ENCODE assay signal across 9 cellular contexts in the genomic region with DNA sequence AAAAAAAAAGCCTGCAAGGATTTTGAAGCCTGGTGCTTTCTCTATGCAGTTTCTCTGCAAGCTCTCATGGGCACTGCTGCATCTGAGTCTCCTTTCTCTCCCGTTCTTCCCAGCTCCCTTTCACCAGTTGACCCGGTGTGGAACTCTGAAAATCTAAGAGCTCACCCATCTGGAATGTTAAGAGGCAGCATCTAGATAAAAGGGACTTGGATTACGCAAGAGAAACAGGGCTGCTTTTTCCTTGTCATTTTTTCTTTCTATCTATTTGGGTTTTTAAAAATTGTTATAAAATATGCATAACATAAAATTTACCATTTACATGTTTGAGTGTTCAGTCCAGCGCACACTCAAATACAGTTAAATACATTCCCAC.
DNase-seq lines count a peak whose midpoint lies in the region; ATAC-seq, FAIRE-seq and TF ChIP-seq lines count a peak whose summit lies in the region.
"Had no signal": no experiment of that assay in that cellular context is flagged by ENCODE, and none has a peak within 500 bp of the region (broad histone marks: within the 10 kb centered on the region; RNA-seq: fewer than 3 reads in every experiment).

No MANE protein-coding gene starts in this region.

- H3K4me3 Mint-ChIP-seq in astrocyte (ENCODE audit: unreplicated experiment) (no peak overlapping the region), immature natural killer cell (no peak overlapping the region)

- peak overlapping the region; percentile 70 for H3K27ac ChIP-seq in astrocyte (ENCODE audit: low read depth, low read length)
- H3K27ac ChIP-seq in transverse colon, result peak overlapping the region; percentile 64 to 83 (median 74)

- intact Hi-C loops in transverse colon (cut with DNase I; ENCODE audit: low total_unique reads), result no loop called here

- 13 to 40% methylated on average over 3 to 4 of the region's 4 CpGs for WGBS in transverse colon (ENCODE audit: low coverage in 1 of 2), 2 donors

- in situ Hi-C loops in transverse colon (cut with MboI; ENCODE audit: low pct_ligation_motif_present in 1 of 4, low pct_unique_long_range_greater_than_20kb in 1 of 4, low sequenced_read_pairs in 3 of 4), result no loop called here

- TF ChIP-seq EP300 in transverse colon (IDR thresholded peaks at IDR 0.05; ENCODE audit: low read depth), result no peak

- FAIRE-seq in astrocyte (lab: Jason Lieb, UNC), result no peak

- H3K9me3 ChIP-seq in astrocyte (ENCODE audit: insufficient read depth, low read depth, low read length), result no peaks in the 10 kb centered on the region
- no peaks in the 10 kb centered on the region for H3K9me3 ChIP-seq in transverse colon

- no peak overlapping the region for H2AFZ ChIP-seq in astrocyte (ENCODE audit: low read depth, low read length)

- H3K4me1 Mint-ChIP-seq in astrocyte (ENCODE audit: low read depth, unreplicated experiment) (peaks cover 14% of the 10 kb centered on the region), immature natural killer cell (no peaks in the 10 kb centered on the region)

- TF ChIP-seq POLR2A in transverse colon (IDR thresholded peaks at IDR 0.05), result no peak

- H3K4me3 ChIP-seq in astrocyte (ENCODE audit: insufficient read depth, low read depth, low read length) (no peak overlapping the region), kidney epithelial cell (ENCODE audit: low read depth, low read length) (no peak overlapping the region), transverse colon (no peak overlapping the region)
- H3K4me3 ChIP-seq: skin epidermis had no signal

- DNase-seq in NCI-H2171 treated with DMSO at 0.1 percent for 48 hours (lab: John Stamatoyannopoulos, UW) (peak; percentile 5), NCI-H2171 (lab: John Stamatoyannopoulos, UW) (no peak), astrocyte (ENCODE audit: low read depth) (peak; percentile 80), kidney epithelial cell (ENCODE audit: low read depth) (peak; percentile 19), transverse colon (no peak), CD1c-positive myeloid dendritic cell (ENCODE audit: extremely low spot score) (no peak), immature natural killer cell (no peak)

- H3K9me3 Mint-ChIP-seq in astrocyte (ENCODE audit: unreplicated experiment) (no peaks in the 10 kb centered on the region), immature natural killer cell (peaks cover 0 to 2% (median 0%) of the 10 kb centered on the region in 6 donors)

- H4K20me1 ChIP-seq in astrocyte (ENCODE audit: insufficient read depth, low read length), result no peaks in the 10 kb centered on the region

- H3K4me1 ChIP-seq in astrocyte (ENCODE audit: insufficient read depth, low read length) (peaks cover 20% of the 10 kb centered on the region), transverse colon (peaks cover 0 to 29% (median 9%) of the 10 kb centered on the region in 4 donors)

- H3K27me3 Mint-ChIP-seq in astrocyte (ENCODE audit: low read depth, unreplicated experiment), result no peaks in the 10 kb centered on the region
- peaks cover 0 to 6% (median 5%) of the 10 kb centered on the region in 3 donors for H3K27me3 Mint-ChIP-seq in immature natural killer cell (ENCODE audit: low read depth in 3 of 3)

- H3K36me3 Mint-ChIP-seq in astrocyte (ENCODE audit: low read depth, unreplicated experiment) (no peaks in the 10 kb centered on the region), immature natural killer cell (no peaks in the 10 kb centered on the region)

- no peak for ATAC-seq in GM21717 (IDR thresholded peaks at IDR 0.05; ENCODE audit: unreplicated experiment)

- H3K27me3 ChIP-seq in astrocyte (ENCODE audit: insufficient read depth, low read length) (no peaks in the 10 kb centered on the region), kidney epithelial cell (ENCODE audit: control insufficient read depth, insufficient read depth, low read length) (no peaks in the 10 kb centered on the region), transverse colon (no peaks in the 10 kb centered on the region)

- peak overlapping the region; percentile 80 for H3K4me2 ChIP-seq in astrocyte (ENCODE audit: low read length)

- H3K27ac Mint-ChIP-seq in astrocyte (ENCODE audit: unreplicated experiment), result peak overlapping the region; percentile 86
- H3K27ac Mint-ChIP-seq in immature natural killer cell, result no peak overlapping the region

- H3K36me3 ChIP-seq in astrocyte (ENCODE audit: insufficient read depth, low read length), result no peaks in the 10 kb centered on the region
- H3K36me3 ChIP-seq in kidney epithelial cell (ENCODE audit: control insufficient read depth, insufficient read depth, low read length), result no peaks in the 10 kb centered on the region
- H3K36me3 ChIP-seq in transverse colon, result no peaks in the 10 kb centered on the region

- peak overlapping the region; percentile 67 for H3K9ac ChIP-seq in astrocyte (ENCODE audit: low read length)

- TF ChIP-seq CTCF in astrocyte (IDR thresholded peaks at IDR 0.05; ENCODE audit: insufficient read depth, low read depth, low read length) (no peak), kidney epithelial cell (IDR thresholded peaks at IDR 0.05; ENCODE audit: insufficient read depth, low read length, poor library complexity, severe bottlenecking) (no peak), transverse colon (IDR thresholded peaks at IDR 0.05) (no peak)

- no peaks in the 10 kb centered on the region for H3K79me2 ChIP-seq in astrocyte (ENCODE audit: insufficient read depth, low read length)

Comparison
In these comparisons a context has a peak if more than half of its experiments do, and no peak if none do; other contexts are left out.
1. DNase-seq: peak in NCI-H2171 treated with DMSO at 0.1 percent for 48 hours (single experiment), astrocyte (single experiment) and kidney epithelial cell (single experiment); none in NCI-H2171 (single experiment), transverse colon (single experiment), CD1c-positive myeloid dendritic cell (single experiment) and immature natural killer cell (0 of 3).